In genomic region chr2:236712304-236712703, GRCh38 we compare ENCODE assay signal across 14 cellular contexts.
DNase-seq lines count a peak whose midpoint lies in the region; ATAC-seq and TF ChIP-seq lines count a peak whose summit lies in the region.
"Had no signal": no experiment of that assay in that cellular context is flagged by ENCODE, and none has a peak within 500 bp of the region (broad histone marks: within the 10 kb centered on the region; RNA-seq: fewer than 3 reads in every experiment).

No MANE protein-coding gene starts in this region.

- H3K27me3 Mint-ChIP-seq in T-helper 2 cell treated with Interferon-gamma antibody and Interleukin-4, amounts not matched to agents 5 μg/mL and 100 μg/mL, for 36 hours (ENCODE audit: low read depth) = peaks cover 11% of the 10 kb centered on the region

- DNase-seq in Right ventricle myocardium superior (no peak), right cardiac atrium (no peak), RWPE1 (ENCODE audit: low spot score) (no peak), esophagus squamous epithelium (lab: John Stamatoyannopoulos, UW) (no peak), thyroid gland (no peak), ecto neural progenitor cell (ENCODE audit: low spot score) (no peak)
- DNase-seq in T-helper 2 cell treated with Interferon-gamma antibody and Interleukin-4, amounts not matched to agents 5 μg/mL and 100 μg/mL, for 36 hours (ENCODE audit: low spot score) = no peak
- DNase-seq: activated CD4-positive, alpha-beta T cell treated with anti-CD3 and anti-CD28 coated beads, Interleukin-2, amount 50 U/mL, for 48 hours; H9; MM.1S; NCI-H446; Peyer's patch had no signal

- peak; percentile 38 for ATAC-seq in Right ventricle myocardium superior (ENCODE audit: poor library complexity)
- ATAC-seq in right cardiac atrium = no peak
- ATAC-seq in GM18520 (IDR thresholded peaks at IDR 0.05; ENCODE audit: unreplicated experiment) = no peak

- H3K27me3 ChIP-seq in right cardiac atrium (ENCODE audit: control insufficient read depth, insufficient read depth) = no peaks in the 10 kb centered on the region
- no peaks in the 10 kb centered on the region for H3K27me3 ChIP-seq in esophagus squamous epithelium
- no peaks in the 10 kb centered on the region for H3K27me3 ChIP-seq in thyroid gland
- H3K27me3 ChIP-seq: Peyer's patch had no signal

- H3K4me3 Mint-ChIP-seq in T-helper 2 cell treated with Interferon-gamma antibody and Interleukin-4, amounts not matched to agents 5 μg/mL and 100 μg/mL, for 36 hours = no peak overlapping the region
- H3K4me3 Mint-ChIP-seq: H9 had no signal

- WGBS in right cardiac atrium = 89% methylated on average over 1 of the region's 1 CpG
- WGBS in esophagus squamous epithelium, 2 donors = 75 to 82% methylated on average over 1 of the region's 1 CpG
- 71 to 73% methylated on average over 1 of the region's 1 CpG for WGBS in thyroid gland, 2 donors

- TF ChIP-seq CTCF in RWPE1 (conservative IDR thresholded peaks at IDR 0.05; ENCODE audit: low read depth) = no peak
- no peak for TF ChIP-seq CTCF in esophagus squamous epithelium (IDR thresholded peaks at IDR 0.05)
- TF ChIP-seq CTCF in thyroid gland (IDR thresholded peaks at IDR 0.05) = no peak

- H3K36me3 ChIP-seq in esophagus squamous epithelium = no peaks in the 10 kb centered on the region
- H3K36me3 ChIP-seq in thyroid gland = no peaks in the 10 kb centered on the region
- H3K36me3 ChIP-seq: Peyer's patch had no signal

- no peak overlapping the region for H3K27ac ChIP-seq in right cardiac atrium (ENCODE audit: low read length)
- H3K27ac ChIP-seq in RWPE1 = peak overlapping the region; percentile 78
- peak overlapping the region; percentile 61 to 82 (median 72) for H3K27ac ChIP-seq in esophagus squamous epithelium
- H3K27ac ChIP-seq in thyroid gland = peak overlapping the region; percentile 76 to 82 (median 79)
- H3K27ac ChIP-seq: Peyer's patch had no signal

- CTCF ChIA-PET in RWPE1 (lab: Yijun Ruan, JAX) = no interaction called here

- H3K27ac Mint-ChIP-seq in T-helper 2 cell treated with Interferon-gamma antibody and Interleukin-4, amounts not matched to agents 5 μg/mL and 100 μg/mL, for 36 hours = no peak overlapping the region
- H3K27ac Mint-ChIP-seq: activated T-helper 2 cell treated with anti-CD3 and anti-CD28 coated beads, Interferon-gamma antibody, Interleukin-2, Interleukin-4, amounts not matched to agents 10 μg/mL and 5 μg/mL and 100 μg/mL, durations not matched to agents 14 hours and 24 hours and 36 hours had no signal

- no peaks in the 10 kb centered on the region for H3K9me3 ChIP-seq in right cardiac atrium (ENCODE audit: control insufficient read depth, low read length)
- H3K9me3 ChIP-seq in esophagus squamous epithelium = no peaks in the 10 kb centered on the region
- H3K9me3 ChIP-seq in thyroid gland = no peaks in the 10 kb centered on the region
- H3K9me3 ChIP-seq: Peyer's patch had no signal

- H3K36me3 Mint-ChIP-seq in T-helper 2 cell treated with Interferon-gamma antibody and Interleukin-4, amounts not matched to agents 5 μg/mL and 100 μg/mL, for 36 hours (ENCODE audit: low read depth) = no peaks in the 10 kb centered on the region

- H3K4me1 Mint-ChIP-seq in T-helper 2 cell treated with Interferon-gamma antibody and Interleukin-4, amounts not matched to agents 5 μg/mL and 100 μg/mL, for 36 hours (ENCODE audit: low read depth) = peaks cover 1% of the 10 kb centered on the region

- H3K4me1 ChIP-seq in right cardiac atrium (ENCODE audit: control insufficient read depth, insufficient read depth, low read length) (no peaks in the 10 kb centered on the region), esophagus squamous epithelium (peaks cover 0 to 63% (median 26%) of the 10 kb centered on the region in 3 donors), thyroid gland (peaks cover 35 to 37% of the 10 kb centered on the region in 2 donors)
- H3K4me1 ChIP-seq: Peyer's patch had no signal

- intact Hi-C loops in Right ventricle myocardium superior (cut with DNase I) = no loop called here
- intact Hi-C loops in right cardiac atrium (cut with DNase I) = no loop called here
- intact Hi-C loops in esophagus squamous epithelium (cut with DNase I) = no loop called here
- intact Hi-C loops in thyroid gland (cut with DNase I) = no loop called here

- H3K9me3 Mint-ChIP-seq in T-helper 2 cell treated with Interferon-gamma antibody and Interleukin-4, amounts not matched to agents 5 μg/mL and 100 μg/mL, for 36 hours = no peaks in the 10 kb centered on the region
- H3K9me3 Mint-ChIP-seq: activated T-helper 2 cell treated with anti-CD3 and anti-CD28 coated beads, Interferon-gamma antibody, Interleukin-2, Interleukin-4, amounts not matched to agents 10 μg/mL and 5 μg/mL and 100 μg/mL, durations not matched to agents 14 hours and 24 hours and 36 hours; H9 had no signal

- H3K4me3 ChIP-seq in right cardiac atrium (ENCODE audit: low read length) (no peak overlapping the region), esophagus squamous epithelium (no peak overlapping the region), thyroid gland (replicated peaks in 1 of 3) (no peak overlapping the region)
- H3K4me3 ChIP-seq: Peyer's patch had no signal

- POLR2A ChIA-PET in RWPE1 (lab: Yijun Ruan, JAX; ENCODE audit: low non-redundant PET) = no interaction called here

- TF ChIP-seq POLR2A in esophagus squamous epithelium (IDR thresholded peaks at IDR 0.05) = no peak
- TF ChIP-seq POLR2A in thyroid gland (IDR thresholded peaks at IDR 0.05) = no peak
